ENCODE assay signal across 12 cellular contexts in genomic region chrX:372856-373640, GRCh38. TPM values are rescaled to one million over a fixed set of nuclear protein-coding genes. Genes with fewer than 3 reads are reported as not detected.
DNase-seq lines count a peak whose midpoint lies in the region; ATAC-seq, FAIRE-seq and TF ChIP-seq lines count a peak whose summit lies in the region.
"Had no signal": no experiment of that assay in that cellular context is flagged by ENCODE, and none has a peak within 500 bp of the region (broad histone marks: within the 10 kb centered on the region; RNA-seq: fewer than 3 reads in every experiment).

No MANE protein-coding gene starts in this region.

- H3K9me3 ChIP-seq in kidney (ENCODE audit: control insufficient read depth in 1 of 2, low read length in 2 of 2) (no peaks in the 10 kb centered on the region), testis (no peaks in the 10 kb centered on the region)
- H3K9me3 ChIP-seq: thyroid gland had no signal

- H3K4me1 ChIP-seq in kidney (ENCODE audit: control insufficient read depth in 1 of 2, insufficient read depth in 1 of 2, low read depth in 1 of 2, low read length in 2 of 2) = peaks cover 0 to 7% of the 10 kb centered on the region in 2 donors
- H3K4me1 ChIP-seq in testis = peaks cover 10% of the 10 kb centered on the region

- 32% methylated on average over 29 to 47 of the region's 63 CpGs for WGBS in testis, 2 donors

- intact Hi-C loops in kidney (cut with DNase I) (no loop called here), testis (cut with DNase I; ENCODE audit: low total_unique reads) (no loop called here)

- H3K4me3 ChIP-seq in kidney (ENCODE audit: low read length in 2 of 2) = no peak overlapping the region
- peak overlapping the region; percentile 31 to 40 for H3K4me3 ChIP-seq in testis
- H3K4me3 ChIP-seq: thyroid gland had no signal

- no peak overlapping the region for H3K27ac Mint-ChIP-seq in brain
- H3K27ac Mint-ChIP-seq: natural killer cell treated with Interleukin-12 subunit alpha and Interleukin-12 subunit beta and Interleukin-15 and Interleukin-18, amount 100 ng/mL, for 72 hours had no signal

- TF ChIP-seq CTCF in brain (conservative IDR thresholded peaks at IDR 0.05) = no peak
- TF ChIP-seq CTCF in kidney (IDR thresholded peaks at IDR 0.05; ENCODE audit: borderline replicate concordance, extremely low read depth, insufficient read depth) = no peak
- no peak for TF ChIP-seq CTCF in testis (IDR thresholded peaks at IDR 0.05)
- TF ChIP-seq CTCF in D721Med (IDR thresholded peaks at IDR 0.05; ENCODE audit: insufficient read depth, missing control alignments) = no peak

- peak overlapping the region; percentile 65 for H3K4me3 Mint-ChIP-seq in activated T-cell treated with anti-CD3 and anti-CD28 coated beads, Interleukin-2, amount 50 U/mL, for 4 hours
- peak overlapping the region; percentile 77 to 88 (median 80) for H3K4me3 Mint-ChIP-seq in brain
- H3K4me3 Mint-ChIP-seq: natural killer cell treated with Interleukin-12 subunit alpha and Interleukin-12 subunit beta and Interleukin-15 and Interleukin-18, amount 100 ng/mL, for 72 hours had no signal

- no peaks in the 10 kb centered on the region for H3K9me3 Mint-ChIP-seq in activated T-cell treated with anti-CD3 and anti-CD28 coated beads, Interleukin-2, amount 50 U/mL, for 4 hours
- peaks cover 0 to 13% (median 0%) of the 10 kb centered on the region in 5 experiments for H3K9me3 Mint-ChIP-seq in brain
- H3K9me3 Mint-ChIP-seq: natural killer cell treated with Interleukin-12 subunit alpha and Interleukin-12 subunit beta and Interleukin-15 and Interleukin-18, amount 100 ng/mL, for 72 hours had no signal

- H3K36me3 ChIP-seq in kidney (ENCODE audit: control insufficient read depth in 1 of 2, insufficient read depth in 2 of 2, low read length in 2 of 2) (no peaks in the 10 kb centered on the region), testis (ENCODE audit: low read depth, missing control alignments) (no peaks in the 10 kb centered on the region)
- H3K36me3 ChIP-seq: thyroid gland had no signal

- no peak for DNase-seq in activated T-cell treated with anti-CD3 and anti-CD28 coated beads, Interleukin-2, amount 50 U/mL, for 4 hours
- no peak for DNase-seq in activated T-cell treated with anti-CD3 and anti-CD28 coated beads for 4 hours
- DNase-seq in kidney = peak; percentile 53
- DNase-seq in testis = no peak
- no peak for DNase-seq in D721Med (ENCODE audit: insufficient read length, low spot score)
- no peak for DNase-seq in globus pallidus (ENCODE audit: low spot score)
- DNase-seq in NCI-H524 (lab: John Stamatoyannopoulos, UW) = no peak
- DNase-seq: RPMI8226 had no signal

- H3K36me3 Mint-ChIP-seq in activated T-cell treated with anti-CD3 and anti-CD28 coated beads, Interleukin-2, amount 50 U/mL, for 4 hours (ENCODE audit: insufficient read depth) = peaks cover 3% of the 10 kb centered on the region
- peaks cover 8% of the 10 kb centered on the region for H3K36me3 Mint-ChIP-seq in brain
- H3K36me3 Mint-ChIP-seq: natural killer cell treated with Interleukin-12 subunit alpha and Interleukin-12 subunit beta and Interleukin-15 and Interleukin-18, amount 100 ng/mL, for 72 hours had no signal

- no peak for FAIRE-seq in kidney (lab: Jason Lieb, UNC)
- no peak for FAIRE-seq in D721Med (lab: Jason Lieb, UNC)

- H3K9ac ChIP-seq in kidney (ENCODE audit: low read length in 2 of 2) = no peak overlapping the region

- no peaks in the 10 kb centered on the region for H3K27me3 ChIP-seq in testis

- peaks cover 41% of the 10 kb centered on the region for H3K27me3 Mint-ChIP-seq in activated T-cell treated with anti-CD3 and anti-CD28 coated beads, Interleukin-2, amount 50 U/mL, for 4 hours (ENCODE audit: low read depth)
- peaks cover 48% of the 10 kb centered on the region for H3K27me3 Mint-ChIP-seq in brain

- H3K4me1 Mint-ChIP-seq in activated T-cell treated with anti-CD3 and anti-CD28 coated beads, Interleukin-2, amount 50 U/mL, for 4 hours (ENCODE audit: low read depth) = peaks cover 24% of the 10 kb centered on the region
- peaks cover 35% of the 10 kb centered on the region for H3K4me1 Mint-ChIP-seq in brain

- no peak for TF ChIP-seq POLR2A in testis (IDR thresholded peaks at IDR 0.05)

- H3K27ac ChIP-seq in kidney (ENCODE audit: low read depth in 2 of 2, low read length in 2 of 2) (no peak overlapping the region), testis (no peak overlapping the region)
- H3K27ac ChIP-seq: C4-2B, thyroid gland had no signal

- peak; percentile 4 to 6 for ATAC-seq in activated T-cell treated with anti-CD3 and anti-CD28 coated beads, Interleukin-2, amount 50 U/mL, for 4 hours

RNA-seq across cellular contexts. Expression of gene PPP2R3B, which starts 13.7 kb away (rescaled TPM):
- 10 to 100 TPM; 29.0 to 47.6 (median 30.3) TPM for total RNA-seq in activated T-cell treated with anti-CD3 and anti-CD28 coated beads, Interleukin-2, amount 50 U/mL, for 4 hours
- polyA plus RNA-seq in brain (ENCODE audit: insufficient read depth, low read depth, low replicate concordance) = 14.6 TPM
- total RNA-seq in kidney = 14.4 TPM
- 14.1 TPM for polyA plus RNA-seq in kidney (ENCODE audit: insufficient read depth, low read depth, low replicate concordance)
- 100 to 1,000 TPM in 1 of 2 donors, 10 to 100 TPM in 1; 89.6 to 108 TPM for total RNA-seq in testis
- polyA plus RNA-seq in testis (ENCODE audit: insufficient read depth, low read depth, low replicate concordance) = 28.3 TPM

RNA-seq across cellular contexts. Expression of gene GTPBP6, which starts 54.5 kb away (rescaled TPM):
- 100 to 1,000 TPM; 123 to 142 (median 134) TPM for total RNA-seq in activated T-cell treated with anti-CD3 and anti-CD28 coated beads, Interleukin-2, amount 50 U/mL, for 4 hours
- polyA plus RNA-seq in brain (ENCODE audit: insufficient read depth, low read depth, low replicate concordance) = 33.5 TPM
- 50.1 TPM for total RNA-seq in kidney
- 61.9 TPM for polyA plus RNA-seq in kidney (ENCODE audit: insufficient read depth, low read depth, low replicate concordance)
- total RNA-seq in testis = 10 to 100 TPM; 43.8 to 74.3 TPM
- 38.0 TPM for polyA plus RNA-seq in testis (ENCODE audit: insufficient read depth, low read depth, low replicate concordance)

Comparison
In these comparisons a context has a peak if more than half of its experiments do, and no peak if none do; other contexts are left out.
1. H3K4me3 ChIP-seq: peak in testis (2 of 2); none in kidney (0 of 2).